Comparison of ENCODE assay signal across 8 cellular contexts in genomic region chr19:35643255-35644205, GRCh38. TPM values are rescaled to one million over a fixed set of nuclear protein-coding genes. Genes with fewer than 3 reads are reported as not detected.
A peak's percentile ranks its signal among the peaks of the same experiment; 100 is the strongest.
DNase-seq lines count a peak whose midpoint lies in the region; ATAC-seq, FAIRE-seq and TF ChIP-seq lines count a peak whose summit lies in the region.

No MANE protein-coding gene starts in this region.

- peak overlapping the region; percentile 44 for H3K4me3 ChIP-seq in kidney epithelial cell (ENCODE audit: low read depth, low read length)

- DNase-seq in GM12892 (ENCODE audit: insufficient read length): peak; percentile 91
- peak; percentile 80 for DNase-seq in NCI-H2196 treated with DMSO at 0.1 percent for 48 hours (lab: John Stamatoyannopoulos, UW; ENCODE audit: unreplicated experiment)
- peak; percentile 62 for DNase-seq in activated CD4-positive, CD25-positive, alpha-beta regulatory T cell treated with anti-CD3 and anti-CD28 coated beads, Interleukin-2, amount 50 U/mL, for 16 hours (ENCODE audit: low read depth, low spot score)
- peak; percentile 78 for DNase-seq in central memory CD4-positive, alpha-beta T cell
- no peak for DNase-seq in kidney epithelial cell (ENCODE audit: low read depth)
- peak; percentile 44 to 51 for DNase-seq in stimulated activated CD4-positive, alpha-beta T cell treated with anti-CD3 and anti-CD28 coated beads, Interleukin-1b, Interleukin-23, amount 100 ng/mL, for 1 hour (ENCODE audit: low read depth in 2 of 2)

- ATAC-seq in HG02970 (IDR thresholded peaks at IDR 0.05; ENCODE audit: low FRiP score, unreplicated experiment) (peak; percentile 29), GM21447 (IDR thresholded peaks at IDR 0.05; ENCODE audit: unreplicated experiment) (no peak)

- peak; percentile 77 for FAIRE-seq in GM12892 (lab: Jason Lieb, UNC)

- H3K36me3 ChIP-seq in kidney epithelial cell (ENCODE audit: control insufficient read depth, insufficient read depth, low read length): no peaks in the 10 kb centered on the region

- TF ChIP-seq POLR2A in GM12892 (IDR thresholded peaks at IDR 0.05; ENCODE audit: low read depth, low read length): peak; percentile 87

- TF ChIP-seq CTCF in kidney epithelial cell (IDR thresholded peaks at IDR 0.05; ENCODE audit: insufficient read depth, low read length, poor library complexity, severe bottlenecking): no peak

- H3K27me3 ChIP-seq in kidney epithelial cell (ENCODE audit: control insufficient read depth, insufficient read depth, low read length): no peaks in the 10 kb centered on the region

RNA-seq across cellular contexts. Expression of gene ETV2, which starts 2.0 kb away (rescaled TPM):
- not detected for polyA plus RNA-seq in GM12892 (2012; ENCODE audit: missing spikeins)
- total RNA-seq in kidney epithelial cell: not detected in 2 replicates

RNA-seq across cellular contexts. Expression of gene COX6B1, which starts 4.6 kb away (rescaled TPM):
- 750 TPM for polyA plus RNA-seq in GM12892 (2012; ENCODE audit: missing spikeins)
- 347 and 569 TPM in 2 replicates for total RNA-seq in kidney epithelial cell

RNA-seq across cellular contexts. Expression of gene RBM42, which starts 14.7 kb away (rescaled TPM):
- 21.1 TPM for polyA plus RNA-seq in GM12892 (2012; ENCODE audit: missing spikeins)
- total RNA-seq in kidney epithelial cell: 115 and 121 TPM in 2 replicates

RNA-seq across cellular contexts. Expression of gene UPK1A, which starts 22.8 kb away (rescaled TPM):
- 0.21 TPM for polyA plus RNA-seq in GM12892 (2012; ENCODE audit: missing spikeins)
- total RNA-seq in kidney epithelial cell: not detected in 2 replicates

RNA-seq across cellular contexts. Expression of gene HAUS5, which starts 31.0 kb away (rescaled TPM):
- 18.1 TPM for polyA plus RNA-seq in GM12892 (2012; ENCODE audit: missing spikeins)
- 12.3 and 14.1 TPM in 2 replicates for total RNA-seq in kidney epithelial cell
